8 cellular contexts compared by ENCODE assay signal in the genomic region with DNA sequence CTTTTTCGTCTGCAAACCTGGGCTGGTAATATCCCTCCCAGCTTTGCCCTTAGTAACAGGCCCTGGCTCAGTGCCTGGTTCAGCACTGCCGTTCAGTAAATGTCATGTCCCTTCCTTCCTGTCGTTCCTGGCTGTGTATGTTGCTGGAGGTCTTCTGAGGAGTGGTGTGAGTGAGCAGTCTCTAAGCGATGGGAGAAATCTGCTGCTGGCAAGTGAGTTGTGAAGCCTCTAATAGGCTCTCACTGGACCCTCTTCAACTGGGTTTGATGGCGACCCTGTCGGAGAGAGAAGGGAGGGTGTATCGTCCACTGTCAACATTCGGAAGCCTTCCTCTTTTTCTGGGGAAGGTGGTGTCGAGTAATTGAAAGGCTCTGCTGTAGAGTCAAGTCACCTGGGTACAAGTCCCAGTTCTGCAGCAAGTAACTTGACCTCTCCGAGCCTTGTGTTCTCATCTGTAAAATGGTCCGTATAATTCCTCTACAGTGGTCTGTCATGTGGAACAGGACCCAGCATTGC.
DNase-seq lines count a peak whose midpoint lies in the region; ATAC-seq and TF ChIP-seq lines count a peak whose summit lies in the region.

No MANE protein-coding gene starts in this region.

- intact Hi-C loops in PC-3 (cut with micrococcal nuclease) (loop anchor here (5.0 to 10.0 kb wide), 2 partner anchors 96 to 111 kb away; a partner anchor contains a TSS), body of pancreas (cut with DNase I) (no loop called here), spleen (cut with DNase I; ENCODE audit: low total_unique reads) (no loop called here)

- peaks cover 6% of the 10 kb centered on the region for H3F3A ChIP-seq in PC-3 (ENCODE audit: low read length, unreplicated experiment)

- H3K27me3 ChIP-seq in PC-3 (ENCODE audit: low read length) (no peaks in the 10 kb centered on the region), body of pancreas (no peaks in the 10 kb centered on the region), iPS-20b (ENCODE audit: insufficient read depth, low read length) (no peaks in the 10 kb centered on the region), spleen (replicated peaks in 1 of 7) (no peaks in the 10 kb centered on the region)

- H3K9me2 ChIP-seq in PC-3 (replicated peaks; ENCODE audit: low read length) = no peaks in the 10 kb centered on the region

- CTCF ChIA-PET in PC-3 (lab: Charles Lee) = no interaction called here

- peaks cover 18% of the 10 kb centered on the region for H3K4me1 ChIP-seq in PC-3 (ENCODE audit: insufficient read depth, low read length)
- peaks cover 9% of the 10 kb centered on the region for H3K4me1 ChIP-seq in body of pancreas
- H3K4me1 ChIP-seq in iPS-20b (ENCODE audit: insufficient read depth, low read length) = peaks cover 3% of the 10 kb centered on the region; the same call in 1 of the 2 replicates
- peaks cover 13 to 28% (median 22%) of the 10 kb centered on the region in 6 donors for H3K4me1 ChIP-seq in spleen

- H3K9ac ChIP-seq in PC-3 (ENCODE audit: low read length) = peak overlapping the region; percentile 93
- H3K9ac ChIP-seq in iPS-20b (ENCODE audit: low read depth, low read length) = peak overlapping the region; percentile 99

- BruUV-seq in PC-3 (replicated peaks; lab: Mats Ljungman, UMichigan) = no TSS peak

- no peaks in the 10 kb centered on the region for H3K9me3 ChIP-seq in PC-3 (ENCODE audit: low read length)
- no peaks in the 10 kb centered on the region for H3K9me3 ChIP-seq in body of pancreas
- H3K9me3 ChIP-seq in iPS-20b (ENCODE audit: insufficient read depth, low read depth, low read length) = no peaks in the 10 kb centered on the region
- H3K9me3 ChIP-seq in spleen = no peaks in the 10 kb centered on the region

- H3K4me2 ChIP-seq in PC-3 (ENCODE audit: low read length) = peak overlapping the region; percentile 84

- peaks cover 9% of the 10 kb centered on the region; the same call in 1 of the 2 replicates for H3K79me2 ChIP-seq in PC-3 (ENCODE audit: low read length)

- peak overlapping the region; percentile 96; the same call in 1 of the 2 replicates for H2AFZ ChIP-seq in PC-3 (ENCODE audit: low read length)

- TF ChIP-seq CTCF in AG10803 (conservative IDR thresholded peaks at IDR 0.05; ENCODE audit: low read length) (no peak), PC-3 (conservative IDR thresholded peaks at IDR 0.05; ENCODE audit: low read depth, low read length) (no peak), body of pancreas (IDR thresholded peaks at IDR 0.05) (no peak), spleen (IDR thresholded peaks at IDR 0.05 in 8 of 11, conservative IDR thresholded peaks at IDR 0.05 in 3 of 11) (no peak)

- DNase-seq in AG10803 (ENCODE audit: low read depth) (peak; percentile 16), PC-3 (peak; percentile 39), body of pancreas (peak; percentile 32 to 53 (median 40)), spleen (peak; percentile 73), putamen (ENCODE audit: low spot score) (no peak), superior temporal gyrus (ENCODE audit: extremely low spot score) (no peak)

- TF ChIP-seq POLR2A in body of pancreas (IDR thresholded peaks at IDR 0.05) (no peak), spleen (IDR thresholded peaks at IDR 0.05) (no peak)

- no peaks in the 10 kb centered on the region; the same call in 1 of the 2 replicates for H4K20me1 ChIP-seq in PC-3 (ENCODE audit: low read length)

- H3K36me3 ChIP-seq in PC-3 (ENCODE audit: low read depth, low read length) (no peaks in the 10 kb centered on the region), body of pancreas (replicated peaks in 1 of 2; ENCODE audit: insufficient read depth in 1 of 2, low read depth in 2 of 2) (no peaks in the 10 kb centered on the region), iPS-20b (ENCODE audit: insufficient read depth, low read depth, low read length) (no peaks in the 10 kb centered on the region), spleen (no peaks in the 10 kb centered on the region)

- 34 to 38% methylated on average over 8 to 11 of the region's 11 CpGs for WGBS in body of pancreas, 2 donors
- WGBS in spleen, 5 donors = 6 to 21% (median 11%) methylated on average over 11 of the region's 11 CpGs

- H3K4me3 ChIP-seq in AG10803 (ENCODE audit: low read length) (peak overlapping the region; percentile 96), PC-3 (ENCODE audit: low read length) (peak overlapping the region; percentile 86), body of pancreas (peak overlapping the region in 1 of 2 donors; percentile 53), iPS-20b (ENCODE audit: low read length) (peak overlapping the region; percentile 98), spleen (peak overlapping the region; percentile 44 to 84 (median 72))

- H3K27ac ChIP-seq in PC-3 (ENCODE audit: low read length) (peak overlapping the region; percentile 73; the same call in 1 of the 2 replicates), body of pancreas (peak overlapping the region in 3 of 4 donors; percentile 89 to 96 (median 92)), iPS-20b (ENCODE audit: low read length) (no peak overlapping the region), spleen (peak overlapping the region; percentile 75 to 93 (median 90))

- ATAC-seq in GM19395 (IDR thresholded peaks at IDR 0.05; ENCODE audit: unreplicated experiment) (peak; percentile 20), PC-3 (no peak), body of pancreas (no peak)

- POLR2A ChIA-PET in PC-3 (lab: Charles Lee; ENCODE audit: unreplicated experiment) = no interaction called here

Comparison
In these comparisons a context has a peak if more than half of its experiments do, and no peak if none do; other contexts are left out.
1. DNase-seq: peak in AG10803 (single experiment), PC-3 (single experiment), body of pancreas (4 of 4) and spleen (single experiment); none in putamen (single experiment) and superior temporal gyrus (single experiment).